9 cellular contexts compared by ENCODE assay signal in genomic region chr1:2198571-2198970, GRCh38. TPM values are rescaled to one million over a fixed set of nuclear protein-coding genes. Genes with fewer than 3 reads are reported as not detected.
A peak's percentile ranks its signal among the peaks of the same experiment; 100 is the strongest.
DNase-seq lines count a peak whose midpoint lies in the region; ATAC-seq and TF ChIP-seq lines count a peak whose summit lies in the region.
"Had no signal": no experiment of that assay in that cellular context is flagged by ENCODE, and none has a peak within 500 bp of the region (broad histone marks: within the 10 kb centered on the region; RNA-seq: fewer than 3 reads in every experiment).

No MANE protein-coding gene starts in this region.

- H3K4me2 ChIP-seq in hepatocyte = no peak overlapping the region

- H3K27me3 ChIP-seq in hepatocyte (no peaks in the 10 kb centered on the region), skeletal muscle tissue (ENCODE audit: control insufficient read depth in 3 of 3, insufficient read depth in 3 of 3, low read length in 3 of 3) (no peaks in the 10 kb centered on the region)

- peaks cover 27% of the 10 kb centered on the region for H3K4me1 ChIP-seq in hepatocyte (ENCODE audit: insufficient read depth)
- H3K4me1 ChIP-seq in skeletal muscle tissue (ENCODE audit: control insufficient read depth in 3 of 3, insufficient read depth in 3 of 3, low read length in 3 of 3) = peaks cover 22 to 39% (median 39%) of the 10 kb centered on the region in 3 donors

- no peak for ATAC-seq in HG02678 (IDR thresholded peaks at IDR 0.05; ENCODE audit: unreplicated experiment)
- ATAC-seq in GM21423 (IDR thresholded peaks at IDR 0.05; ENCODE audit: unreplicated experiment) = no peak
- ATAC-seq in GM21528 (IDR thresholded peaks at IDR 0.05; ENCODE audit: low FRiP score, unreplicated experiment) = no peak
- no peak for ATAC-seq in HG02642 (IDR thresholded peaks at IDR 0.05; ENCODE audit: poor library complexity, unreplicated experiment)

- H3K9me2 ChIP-seq in hepatocyte (replicated peaks; ENCODE audit: insufficient read depth) = no peaks in the 10 kb centered on the region

- no peak for TF ChIP-seq CTCF in hepatocyte (IDR thresholded peaks at IDR 0.05; ENCODE audit: poor library complexity)

- no peak overlapping the region for H2AFZ ChIP-seq in hepatocyte

- peak overlapping the region; percentile 57 to 91 (median 81) for H3K9ac ChIP-seq in skeletal muscle tissue (ENCODE audit: low read depth in 1 of 3, low read length in 3 of 3)

- H3K36me3 ChIP-seq in hepatocyte (replicated peaks; ENCODE audit: insufficient read depth, low read depth) (no peaks in the 10 kb centered on the region), skeletal muscle tissue (ENCODE audit: control insufficient read depth in 3 of 3, insufficient read depth in 3 of 3, low read length in 3 of 3) (no peaks in the 10 kb centered on the region)

- peak; percentile 45 for DNase-seq in HT-29 (ENCODE audit: low spot score)
- DNase-seq in activated T-cell treated with anti-CD3 and anti-CD28 coated beads, Interleukin-2, amount 50 U/mL, for 48 hours = peak; percentile 35 to 38
- DNase-seq in hepatocyte (ENCODE audit: low spot score) = no peak
- DNase-seq: KBM-7 had no signal

- H3K27ac ChIP-seq in hepatocyte (peak overlapping the region; percentile 56), skeletal muscle tissue (ENCODE audit: low read depth, low read length) (peak overlapping the region; percentile 83)

- no peaks in the 10 kb centered on the region for H3K9me3 ChIP-seq in hepatocyte (ENCODE audit: low read depth)
- no peaks in the 10 kb centered on the region for H3K9me3 ChIP-seq in skeletal muscle tissue (ENCODE audit: control insufficient read depth in 3 of 3, low read length in 3 of 3)

- peaks cover 27% of the 10 kb centered on the region for H3K79me2 ChIP-seq in hepatocyte

- no peaks in the 10 kb centered on the region for H4K20me1 ChIP-seq in hepatocyte (ENCODE audit: insufficient read depth, poor library complexity, severe bottlenecking)

- 88% methylated on average over 11 of the region's 11 CpGs for WGBS in hepatocyte (ENCODE audit: low lambda C conversion rate, missing lambda C conversion rate)

- H3K4me3 ChIP-seq in hepatocyte (no peak overlapping the region), skeletal muscle tissue (ENCODE audit: low read length in 3 of 3) (peak overlapping the region in 2 of 3 donors; percentile 87 to 88)

RNA-seq across cellular contexts. Expression of gene FAAP20, which starts 4.0 kb away (rescaled TPM):
- 99.3 and 119 TPM in 2 replicates for total RNA-seq in HT-29 (2014; rRNA removed; shearing (Covaris generic))
- 24.9 and 36.6 TPM in 2 replicates for total RNA-seq in hepatocyte
- polyA plus RNA-seq in hepatocyte = 117 and 135 TPM in 2 replicates
- total RNA-seq in skeletal muscle tissue = 13.0 TPM

RNA-seq across cellular contexts. Expression of gene SKI, which starts 29.5 kb away (rescaled TPM):
- total RNA-seq in HT-29 (2014; rRNA removed; shearing (Covaris generic)) = 12.1 and 15.2 TPM in 2 replicates
- total RNA-seq in hepatocyte = 17.1 and 21.9 TPM in 2 replicates
- 5.1 and 6.9 TPM in 2 replicates for polyA plus RNA-seq in hepatocyte
- total RNA-seq in skeletal muscle tissue = 19.3 TPM
